9 cellular contexts compared by ENCODE assay signal in genomic region chrX:70132244-70132643, GRCh38. TPM values are rescaled to one million over a fixed set of nuclear protein-coding genes. Genes with fewer than 3 reads are reported as not detected.
A peak's percentile ranks its signal among the peaks of the same experiment; 100 is the strongest.
DNase-seq lines count a peak whose midpoint lies in the region; TF ChIP-seq lines count a peak whose summit lies in the region.
"Had no signal": no experiment of that assay in that cellular context is flagged by ENCODE, and none has a peak within 500 bp of the region (broad histone marks: within the 10 kb centered on the region; RNA-seq: fewer than 3 reads in every experiment).

No MANE protein-coding gene starts in this region.

- H3K36me3 ChIP-seq in Loucy (ENCODE audit: insufficient read depth, low read length) = no peaks in the 10 kb centered on the region
- H3K36me3 ChIP-seq in Peyer's patch = no peaks in the 10 kb centered on the region

- TF ChIP-seq CTCF in Loucy (conservative IDR thresholded peaks at IDR 0.05; ENCODE audit: low read length) = 0 out of 2 replicates have a peak, but pooled peaks have one; percentile 24
- peak; percentile 9; the same call in 1 of the 2 replicates for TF ChIP-seq CTCF in VCaP (conservative IDR thresholded peaks at IDR 0.05)
- TF ChIP-seq CTCF in neural crest cell (conservative IDR thresholded peaks at IDR 0.05) = no peak
- TF ChIP-seq CTCF in Peyer's patch (IDR thresholded peaks at IDR 0.05) = no peak

- peaks cover 18% of the 10 kb centered on the region for H3K4me1 Mint-ChIP-seq in neural crest cell

- H3K9me3 ChIP-seq in Loucy (ENCODE audit: insufficient read depth, low read depth, low read length) = no peaks in the 10 kb centered on the region
- no peaks in the 10 kb centered on the region for H3K9me3 ChIP-seq in Peyer's patch

- H3K27me3 ChIP-seq in Loucy (ENCODE audit: insufficient read depth, low read length, poor library complexity, severe bottlenecking) (no peaks in the 10 kb centered on the region), Peyer's patch (no peaks in the 10 kb centered on the region)

- H3K9ac ChIP-seq in Loucy (ENCODE audit: low read depth, low read length, poor library complexity, severe bottlenecking) = peak overlapping the region; percentile 82

- H3K9me3 Mint-ChIP-seq in neural crest cell = peaks cover 2% of the 10 kb centered on the region

- no peaks in the 10 kb centered on the region for H3K9me2 ChIP-seq in Loucy (replicated peaks; ENCODE audit: low read depth, low read length)

- H3K4me3 Mint-ChIP-seq in neural crest cell = peak overlapping the region; percentile 61

- H2AFZ ChIP-seq in Loucy (ENCODE audit: low read length) = peak overlapping the region; percentile 93; the same call in 1 of the 2 replicates

- H3K27ac ChIP-seq in VCaP (peak overlapping the region; percentile 65), Peyer's patch (peak overlapping the region in 1 of 4 donors; percentile 77)

- peaks cover 16% of the 10 kb centered on the region for H4K20me1 ChIP-seq in Loucy (ENCODE audit: insufficient read depth, low read length, poor library complexity, severe bottlenecking)

- H3K4me2 ChIP-seq in Loucy (ENCODE audit: low read depth, low read length, poor library complexity, severe bottlenecking) = peak overlapping the region; percentile 97

- DNase-seq in NOMO-1 treated with DMSO at 0.1 percent for 48 hours (lab: John Stamatoyannopoulos, UW; ENCODE audit: unreplicated experiment) = peak; percentile 33
- no peak for DNase-seq in NOMO-1 treated with dmso at 0.1 percent for 144 hours (lab: John Stamatoyannopoulos, UW; ENCODE audit: unreplicated experiment)
- DNase-seq in neural crest cell (ENCODE audit: low read depth, low spot score) = no peak
- DNase-seq in Peyer's patch = no peak
- DNase-seq in stimulated activated CD4-positive, alpha-beta T cell treated with anti-CD3 and anti-CD28 coated beads, Interleukin-4, amount 100 ng/mL, for 24 hours = no peak
- DNase-seq in NCI-H82 (lab: John Stamatoyannopoulos, UW) = no peak

- H3K36me3 Mint-ChIP-seq in neural crest cell (ENCODE audit: low read depth) = no peaks in the 10 kb centered on the region

- H3K4me1 ChIP-seq in Loucy (ENCODE audit: insufficient read depth, low read length, poor library complexity, severe bottlenecking) = peaks cover 29% of the 10 kb centered on the region
- peaks cover 0 to 11% (median 0%) of the 10 kb centered on the region in 4 donors for H3K4me1 ChIP-seq in Peyer's patch

- peak overlapping the region; percentile 98 for H3K4me3 ChIP-seq in Loucy (ENCODE audit: low read length, poor library complexity, severe bottlenecking)
- no peak overlapping the region for H3K4me3 ChIP-seq in Peyer's patch

- no peak for TF ChIP-seq POLR2A in Peyer's patch (IDR thresholded peaks at IDR 0.05)

- H3F3A ChIP-seq in Loucy (ENCODE audit: low read depth) = 0 out of 2 replicates have a peak, but pooled peaks cover 2% of the 10 kb centered on the region

- no peaks in the 10 kb centered on the region for H3K27me3 Mint-ChIP-seq in neural crest cell (ENCODE audit: low read depth)

- H3K79me2 ChIP-seq in Loucy (ENCODE audit: insufficient read depth, low read length) = peaks cover 30% of the 10 kb centered on the region

- no peak overlapping the region for H3K27ac Mint-ChIP-seq in neural crest cell (ENCODE audit: unreplicated experiment)

RNA-seq across cellular contexts. Expression of gene IGBP1, which starts 1.0 kb away (rescaled TPM):
- 36.9 and 38.3 TPM in 2 replicates for total RNA-seq in neural crest cell
- total RNA-seq in Peyer's patch = 10 to 100 TPM; 66.2 to 83.0 (median 72.8) TPM

RNA-seq across cellular contexts. Expression of gene DGAT2L6, which starts 45.0 kb away (rescaled TPM):
- total RNA-seq in neural crest cell (not detected in 2 replicates), Peyer's patch (not detected)
- total RNA-seq: skeletal muscle tissue had no signal

Comparison
In these comparisons a context has a peak if more than half of its experiments do, and no peak if none do; other contexts are left out.
1. CTCF ChIP-seq: peak in Loucy (single experiment) and VCaP (single experiment); none in neural crest cell (single experiment) and Peyer's patch (0 of 6).